Comparison of ENCODE assay signal across 10 cellular contexts in genomic region chr10:71255817-71256660, GRCh38. TPM values are rescaled to one million over a fixed set of nuclear protein-coding genes. Genes with fewer than 3 reads are reported as not detected.
DNase-seq lines count a peak whose midpoint lies in the region; ATAC-seq and TF ChIP-seq lines count a peak whose summit lies in the region.
"Had no signal": no experiment of that assay in that cellular context is flagged by ENCODE, and none has a peak within 500 bp of the region (broad histone marks: within the 10 kb centered on the region; RNA-seq: fewer than 3 reads in every experiment).

No MANE protein-coding gene starts in this region.

- H3K4me1 ChIP-seq in Panc1 (ENCODE audit: control insufficient read depth, insufficient read depth, low read length) (peaks cover 5% of the 10 kb centered on the region; the same call in 1 of the 2 replicates), stomach smooth muscle (ENCODE audit: control insufficient read depth, insufficient read depth, low read length) (peaks cover 42% of the 10 kb centered on the region)

- BruUV-seq in Panc1 (replicated peaks; lab: Mats Ljungman, UMichigan): no TSS peak

- ATAC-seq in Panc1: peak; percentile 27; the same call in 1 of the 2 replicates
- ATAC-seq in HG02970 (IDR thresholded peaks at IDR 0.05; ENCODE audit: low FRiP score, unreplicated experiment): no peak
- ATAC-seq in HG03469 (IDR thresholded peaks at IDR 0.05; ENCODE audit: unreplicated experiment): no peak

- peak overlapping the region in 1 of 2 donors; percentile 5 for H3K9ac ChIP-seq in stomach smooth muscle (ENCODE audit: low read length in 2 of 2)

- H3K4me3 ChIP-seq in Panc1 (ENCODE audit: low read depth in 2 of 2, low read length in 2 of 2) (no peak overlapping the region), foreskin fibroblast (ENCODE audit: low read depth in 1 of 2, low read length in 2 of 2) (no peak overlapping the region), stomach smooth muscle (ENCODE audit: low read length in 2 of 2) (peak overlapping the region in 1 of 2 donors; percentile 35)

- POLR2A ChIA-PET in Panc1 (lab: Charles Lee): no interaction called here

- H3K27ac Mint-ChIP-seq in HFFc6: peak overlapping the region; percentile 47

- in situ Hi-C loops in Panc1 (cut with HindIII; ENCODE audit: low pct_unique_long_range_greater_than_20kb, low sequenced_read_pairs): no loop called here

- H3K36me3 ChIP-seq in Panc1 (ENCODE audit: control insufficient read depth, insufficient read depth, low read length) (no peaks in the 10 kb centered on the region), stomach smooth muscle (ENCODE audit: control insufficient read depth in 2 of 2, insufficient read depth in 2 of 2, low read length in 2 of 2) (no peaks in the 10 kb centered on the region)

- DNase-seq in HFFc6 (peak; percentile 74), Panc1 (ENCODE audit: low read depth, low spot score) (no peak), foreskin fibroblast (peak; percentile 91 to 95), T-helper 1 cell (no peak)
- DNase-seq in activated T-cell treated with anti-CD3 and anti-CD28 coated beads, Interleukin-2, amount 50 U/mL, for 48 hours: no peak
- DNase-seq: activated CD8-positive, alpha-beta memory T cell treated with anti-CD3 and anti-CD28 coated beads for 24 hours; KG1 had no signal

- H3K27ac ChIP-seq in Panc1 (ENCODE audit: low read length) (no peak overlapping the region), stomach smooth muscle (ENCODE audit: low read length) (peak overlapping the region; percentile 24)

- TF ChIP-seq CTCF in HFFc6 (IDR thresholded peaks at IDR 0.05) (no peak), Panc1 (IDR thresholded peaks at IDR 0.05) (no peak), foreskin fibroblast (IDR thresholded peaks at IDR 0.05; ENCODE audit: low read depth, low read length) (no peak)

- intact Hi-C loops in Panc1 (cut with micrococcal nuclease; ENCODE audit: unreplicated experiment): no loop called here

- CTCF ChIA-PET in Panc1 (lab: Charles Lee): interaction anchor here (0.9 kb wide), 1 partner anchor 14 kb away, joined by 7 read pairs; no protein-coding TSS in a partner anchor

- H3K4me1 Mint-ChIP-seq in HFFc6 (ENCODE audit: low read depth): peaks cover 35% of the 10 kb centered on the region

- H3K27me3 ChIP-seq in Panc1 (ENCODE audit: control insufficient read depth, insufficient read depth, low read length): peaks cover 5% of the 10 kb centered on the region; the same call in 1 of the 2 replicates
- H3K27me3 ChIP-seq in stomach smooth muscle (ENCODE audit: control insufficient read depth in 1 of 2, insufficient read depth in 2 of 2, low read length in 2 of 2): no peaks in the 10 kb centered on the region

- H3K4me3 Mint-ChIP-seq in HFFc6: peak overlapping the region; percentile 47; the same call in 1 of the 2 replicates

- no peaks in the 10 kb centered on the region for H3K36me3 Mint-ChIP-seq in HFFc6 (ENCODE audit: low read depth)

- H3K9me3 Mint-ChIP-seq in HFFc6: no peaks in the 10 kb centered on the region

- no peaks in the 10 kb centered on the region for H3K9me3 ChIP-seq in Panc1 (ENCODE audit: control insufficient read depth, insufficient read depth, low read depth, low read length)
- H3K9me3 ChIP-seq in stomach smooth muscle (ENCODE audit: control insufficient read depth in 2 of 2, low read length in 2 of 2): no peaks in the 10 kb centered on the region

- H3K27me3 Mint-ChIP-seq in HFFc6 (ENCODE audit: insufficient read depth): no peaks in the 10 kb centered on the region

RNA-seq across cellular contexts. Expression of gene UNC5B, which starts 43.7 kb away (rescaled TPM):
- total RNA-seq in HFFc6 (2021; fragmentation: NEBNext Ultra II Directional; extraction: Animal tissue kit (Norgen Biotek cat#: 25700)): 10 to 100 TPM in 1 of 6 experiments, 1 to 10 TPM in 5; 5.2 to 11.6 (median 5.7) TPM
- 1.1 TPM for total RNA-seq in Panc1 (2021; ENCODE audit: unreplicated experiment)
- 0.68 TPM for polyA plus RNA-seq in Panc1 (2012; ENCODE audit: insufficient read length)

Comparison
In these comparisons a context has a peak if more than half of its experiments do, and no peak if none do; other contexts are left out.
1. DNase-seq: peak in HFFc6 (single experiment) and foreskin fibroblast (2 of 2); none in Panc1 (single experiment), activated T-cell treated with anti-CD3 and anti-CD28 coated beads, Interleukin-2, amount 50 U/mL, for 48 hours (0 of 2) and T-helper 1 cell (0 of 5).